In the genomic region with DNA sequence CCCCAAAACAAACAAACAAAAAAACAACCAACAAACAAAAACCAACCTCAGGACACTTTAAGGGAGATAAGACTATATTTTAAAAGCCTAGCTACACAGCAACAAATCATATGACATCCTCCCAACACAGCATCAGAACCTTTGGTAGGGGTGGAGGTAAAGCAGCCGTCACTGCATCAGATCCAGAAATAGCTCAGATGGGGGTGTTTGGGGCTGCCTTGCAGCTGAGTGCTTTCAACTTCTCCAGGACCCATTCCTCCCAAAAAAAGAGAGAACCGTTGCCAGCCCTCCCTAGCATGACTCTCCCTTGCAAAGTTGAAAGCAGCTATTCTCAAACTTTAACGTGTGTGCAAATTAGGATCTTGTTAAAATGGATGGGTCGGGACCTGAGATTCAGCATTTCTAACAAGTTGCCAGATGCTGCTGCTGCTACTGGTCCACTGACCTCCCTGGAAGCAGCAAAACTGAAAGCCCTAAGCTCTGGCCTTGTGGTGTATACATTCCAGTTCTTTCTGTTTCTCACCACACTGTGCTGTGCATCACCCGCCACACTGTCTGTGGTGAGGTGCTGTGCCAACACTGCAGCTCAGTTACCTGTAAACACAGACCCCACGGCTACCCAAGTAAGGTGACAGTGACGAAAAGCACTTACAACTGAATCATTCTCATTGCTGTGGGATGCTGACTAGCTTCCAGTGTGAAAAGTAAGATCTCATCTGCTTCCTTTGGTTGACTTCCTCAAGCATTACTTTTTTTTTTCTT, we compare ENCODE assay signal across 8 cellular contexts. TPM values are rescaled to one million over a fixed set of nuclear protein-coding genes. Genes with fewer than 3 reads are reported as not detected.
DNase-seq lines count a peak whose midpoint lies in the region; ATAC-seq and TF ChIP-seq lines count a peak whose summit lies in the region.

No MANE protein-coding gene starts in this region.

- H3K4ac ChIP-seq in trophoblast cell (ENCODE audit: low read depth, low read length): peak overlapping the region; percentile 7

- H2AFZ ChIP-seq in Loucy (ENCODE audit: low read length) (no peak overlapping the region), trophoblast cell (ENCODE audit: insufficient read depth, low read length, poor library complexity) (no peak overlapping the region)

- no peak overlapping the region for H2BK12ac ChIP-seq in trophoblast cell (ENCODE audit: low read length)

- peak overlapping the region; percentile 66 for H3K4me3 ChIP-seq in CD4-positive, CD25-positive, alpha-beta regulatory T cell (ENCODE audit: low read depth, low read length)
- no peak overlapping the region for H3K4me3 ChIP-seq in Loucy (ENCODE audit: low read length, poor library complexity, severe bottlenecking)
- H3K4me3 ChIP-seq in trophoblast cell (ENCODE audit: low read depth, low read length): no peak overlapping the region

- peak overlapping the region; percentile 95 for H3K27ac ChIP-seq in CD4-positive, CD25-positive, alpha-beta regulatory T cell (ENCODE audit: insufficient read depth, low read length, poor library complexity, severe bottlenecking)
- peak overlapping the region; percentile 1 for H3K27ac ChIP-seq in trophoblast cell (ENCODE audit: low read depth, low read length)

- no peak overlapping the region for H2BK5ac ChIP-seq in trophoblast cell (ENCODE audit: low read depth, low read length, poor library complexity)

- ATAC-seq in CD4-positive, CD25-positive, alpha-beta regulatory T cell (ENCODE audit: low read depth in 2 of 2): peak; percentile 76 to 77
- peak; percentile 59 for ATAC-seq in GM21529 (IDR thresholded peaks at IDR 0.05; ENCODE audit: unreplicated experiment)

- H2BK120ac ChIP-seq in trophoblast cell (ENCODE audit: insufficient read depth, low read length, poor library complexity): no peak overlapping the region

- peaks cover 41% of the 10 kb centered on the region for H3K36me3 Mint-ChIP-seq in CD4-positive, CD25-positive, alpha-beta regulatory T cell
- H3K36me3 Mint-ChIP-seq in activated T-cell treated with anti-CD3 and anti-CD28 coated beads, Interleukin-2, amount 50 U/mL, for 24 hours (ENCODE audit: low read depth): peaks cover 97% of the 10 kb centered on the region

- no peaks in the 10 kb centered on the region for H3K9me2 ChIP-seq in Loucy (replicated peaks; ENCODE audit: low read depth, low read length)

- no peaks in the 10 kb centered on the region for H3K9me3 ChIP-seq in CD4-positive, CD25-positive, alpha-beta regulatory T cell (ENCODE audit: control insufficient read depth in 2 of 2, low read length in 2 of 2)
- H3K9me3 ChIP-seq in Loucy (ENCODE audit: insufficient read depth, low read depth, low read length) (no peaks in the 10 kb centered on the region), trophoblast cell (ENCODE audit: insufficient read depth, low read depth, low read length) (no peaks in the 10 kb centered on the region)

- H3K27ac Mint-ChIP-seq in CD4-positive, CD25-positive, alpha-beta regulatory T cell: peak overlapping the region; percentile 98 to 100 (median 99)
- peak overlapping the region; percentile 97 for H3K27ac Mint-ChIP-seq in activated T-cell treated with anti-CD3 and anti-CD28 coated beads, Interleukin-2, amount 50 U/mL, for 24 hours

- H3K4me1 Mint-ChIP-seq in CD4-positive, CD25-positive, alpha-beta regulatory T cell: peaks cover 62 to 96% (median 91%) of the 10 kb centered on the region in 4 donors
- H3K4me1 Mint-ChIP-seq in activated T-cell treated with anti-CD3 and anti-CD28 coated beads, Interleukin-2, amount 50 U/mL, for 24 hours (ENCODE audit: low read depth): peaks cover 97% of the 10 kb centered on the region

- H3K4me3 Mint-ChIP-seq in CD4-positive, CD25-positive, alpha-beta regulatory T cell: peak overlapping the region; percentile 74 to 87 (median 79)
- peak overlapping the region; percentile 65 for H3K4me3 Mint-ChIP-seq in activated T-cell treated with anti-CD3 and anti-CD28 coated beads, Interleukin-2, amount 50 U/mL, for 24 hours

- H3K23ac ChIP-seq in trophoblast cell (ENCODE audit: low read length): no peak overlapping the region

- no peak for TF ChIP-seq CTCF in Loucy (conservative IDR thresholded peaks at IDR 0.05; ENCODE audit: low read length)

- H3K14ac ChIP-seq in trophoblast cell (ENCODE audit: low read length): no peak overlapping the region

- peaks cover 13% of the 10 kb centered on the region for H3K79me1 ChIP-seq in trophoblast cell (ENCODE audit: low read length)

- H3K4me1 ChIP-seq in CD4-positive, CD25-positive, alpha-beta regulatory T cell (ENCODE audit: control insufficient read depth, insufficient read depth, low read length, poor library complexity, severe bottlenecking): peaks cover 98% of the 10 kb centered on the region
- H3K4me1 ChIP-seq in Loucy (ENCODE audit: insufficient read depth, low read length, poor library complexity, severe bottlenecking) (peaks cover 54% of the 10 kb centered on the region), trophoblast cell (ENCODE audit: control insufficient read depth in 1 of 2, insufficient read depth in 2 of 2, low read length in 2 of 2) (peaks cover 13 to 36% of the 10 kb centered on the region in 2 experiments)

- no peak overlapping the region for H3K18ac ChIP-seq in trophoblast cell (ENCODE audit: low read length)

- no peaks in the 10 kb centered on the region for H3K27me3 ChIP-seq in CD4-positive, CD25-positive, alpha-beta regulatory T cell (ENCODE audit: control insufficient read depth, insufficient read depth, low read length)
- H3K27me3 ChIP-seq in Loucy (ENCODE audit: insufficient read depth, low read length, poor library complexity, severe bottlenecking) (no peaks in the 10 kb centered on the region), trophoblast cell (ENCODE audit: insufficient read depth, low read length) (no peaks in the 10 kb centered on the region)

- no peak overlapping the region for H4K91ac ChIP-seq in trophoblast cell (ENCODE audit: low read depth, low read length)

- H3K9ac ChIP-seq in Loucy (ENCODE audit: low read depth, low read length, poor library complexity, severe bottlenecking) (no peak overlapping the region), trophoblast cell (ENCODE audit: low read length) (no peak overlapping the region)

- H3F3A ChIP-seq in Loucy (ENCODE audit: low read depth): peaks cover 5% of the 10 kb centered on the region; the same call in 1 of the 2 replicates

- H3K4me2 ChIP-seq in Loucy (ENCODE audit: low read depth, low read length, poor library complexity, severe bottlenecking) (peak overlapping the region; percentile 3), trophoblast cell (ENCODE audit: low read length) (no peak overlapping the region)

- peak; percentile 72 to 89 (median 85) for DNase-seq in CD4-positive, CD25-positive, alpha-beta regulatory T cell
- peak; percentile 80 for DNase-seq in activated T-cell treated with anti-CD3 and anti-CD28 coated beads, Interleukin-2, amount 50 U/mL, for 24 hours
- DNase-seq in trophoblast cell: no peak
- DNase-seq in COLO829 (ENCODE audit: low spot score): no peak
- no peak for DNase-seq in NCI-H69 (lab: John Stamatoyannopoulos, UW)
- DNase-seq in midbrain (lab: John Stamatoyannopoulos, UW): no peak

- no CpG with 5 or more reads among the region's 7 CpGs for WGBS in trophoblast cell (ENCODE audit: extremely low coverage, insufficient coverage, insufficient read length)

- no peaks in the 10 kb centered on the region for H3K27me3 Mint-ChIP-seq in CD4-positive, CD25-positive, alpha-beta regulatory T cell
- no peaks in the 10 kb centered on the region for H3K27me3 Mint-ChIP-seq in activated T-cell treated with anti-CD3 and anti-CD28 coated beads, Interleukin-2, amount 50 U/mL, for 24 hours

- H2AK5ac ChIP-seq in trophoblast cell (ENCODE audit: low read length): no peak overlapping the region

- no peak overlapping the region for H4K8ac ChIP-seq in trophoblast cell (ENCODE audit: low read depth, low read length)

- H4K20me1 ChIP-seq in Loucy (ENCODE audit: insufficient read depth, low read length, poor library complexity, severe bottlenecking): peaks cover 72% of the 10 kb centered on the region

- H4K12ac ChIP-seq in trophoblast cell (ENCODE audit: low read depth, low read length): no peak overlapping the region

- H3K36me3 ChIP-seq in CD4-positive, CD25-positive, alpha-beta regulatory T cell (ENCODE audit: control insufficient read depth, insufficient read depth, low read length): peaks cover 19% of the 10 kb centered on the region
- peaks cover 53% of the 10 kb centered on the region for H3K36me3 ChIP-seq in Loucy (ENCODE audit: insufficient read depth, low read length)
- peaks cover 11 to 37% of the 10 kb centered on the region in 2 experiments for H3K36me3 ChIP-seq in trophoblast cell (ENCODE audit: control insufficient read depth in 1 of 2, insufficient read depth in 2 of 2, low read length in 2 of 2)

- H3K9me3 Mint-ChIP-seq in CD4-positive, CD25-positive, alpha-beta regulatory T cell: no peaks in the 10 kb centered on the region
- H3K9me3 Mint-ChIP-seq in activated T-cell treated with anti-CD3 and anti-CD28 coated beads, Interleukin-2, amount 50 U/mL, for 24 hours: no peaks in the 10 kb centered on the region

- peaks cover 57% of the 10 kb centered on the region; the same call in 1 of the 2 replicates for H3K79me2 ChIP-seq in Loucy (ENCODE audit: insufficient read depth, low read length)
- peaks cover 2% of the 10 kb centered on the region for H3K79me2 ChIP-seq in trophoblast cell (ENCODE audit: control insufficient read depth, insufficient read depth, low read length, poor library complexity)

RNA-seq across cellular contexts. Expression of gene SLC38A1, which starts 54.0 kb away (rescaled TPM):
- total RNA-seq in CD4-positive, CD25-positive, alpha-beta regulatory T cell: 342 TPM
- polyA plus RNA-seq in CD4-positive, CD25-positive, alpha-beta regulatory T cell: 100 to 1,000 TPM; 257 to 279 (median 272) TPM
- 376 TPM in 2 replicates for polyA plus RNA-seq in trophoblast cell (2013)

Comparison
In these comparisons a context has a peak if more than half of its experiments do, and no peak if none do; other contexts are left out.
1. DNase-seq: peak in CD4-positive, CD25-positive, alpha-beta regulatory T cell (3 of 3) and activated T-cell treated with anti-CD3 and anti-CD28 coated beads, Interleukin-2, amount 50 U/mL, for 24 hours (single experiment); none in trophoblast cell (0 of 2), COLO829 (single experiment), NCI-H69 (single experiment) and midbrain (single experiment).